25 cellular contexts compared by ENCODE assay signal in genomic region chr20:60010689-60011417, GRCh38. TPM values are rescaled to one million over a fixed set of nuclear protein-coding genes. Genes with fewer than 3 reads are reported as not detected.
A peak's percentile ranks its signal among the peaks of the same experiment; 100 is the strongest.
DNase-seq lines count a peak whose midpoint lies in the region; ATAC-seq and TF ChIP-seq lines count a peak whose summit lies in the region.
"Had no signal": no experiment of that assay in that cellular context is flagged by ENCODE, and none has a peak within 500 bp of the region (broad histone marks: within the 10 kb centered on the region; RNA-seq: fewer than 3 reads in every experiment).

No MANE protein-coding gene starts in this region.

- no peaks in the 10 kb centered on the region for H3K36me3 Mint-ChIP-seq in CD8-positive, alpha-beta memory T cell
- H3K36me3 Mint-ChIP-seq in effector memory CD8-positive, alpha-beta T cell (ENCODE audit: insufficient read depth), result no peaks in the 10 kb centered on the region
- H3K36me3 Mint-ChIP-seq in natural killer cell, result no peaks in the 10 kb centered on the region
- H3K36me3 Mint-ChIP-seq: memory B cell had no signal

- DNase-seq in CD8-positive, alpha-beta memory T cell, result no peak
- peak; percentile 17 for DNase-seq in LHCN-M2 (ENCODE audit: low read depth)
- DNase-seq in effector memory CD8-positive, alpha-beta T cell, result no peak
- DNase-seq in natural killer cell, result no peak
- no peak for DNase-seq in activated effector memory CD4-positive, alpha-beta T cell treated with anti-CD3 and anti-CD28 coated beads, Interleukin-2, amount 50 U/mL, for 16 hours
- DNase-seq in stimulated activated naive CD4-positive, alpha-beta T cell treated with Interleukin-2 at 50 U/mL for 16 hours (lab: John Stamatoyannopoulos, UW), result no peak
- DNase-seq: activated CD4-positive, alpha-beta memory T cell treated with anti-CD3 and anti-CD28 coated beads, Interleukin-2, amount 10 ng/mL, durations not matched to agents 7 days and 5 days; activated CD4-positive, CD25-positive, alpha-beta regulatory T cell treated with anti-CD3 and anti-CD28 coated beads, Interleukin-2, amount 50 U/mL, for 72 hours; activated naive CD4-positive, alpha-beta T cell; activated T-cell treated with anti-CD3 and anti-CD28 coated beads, Interleukin-2, amount 50 U/mL, for 1 hour; amygdala; CD4-positive, alpha-beta memory T cell; GDM1; MG63; stimulated activated CD4-positive, alpha-beta T cell treated with anti-CD3 and anti-CD28 coated beads, Interleukin-12 subunit alpha, Interleukin-12 subunit beta, amount 100 ng/mL, for 4 hours; T-cell had no signal

- TF ChIP-seq CTCF in natural killer cell (IDR thresholded peaks at IDR 0.05), result no peak

- H3K27ac Mint-ChIP-seq in CD8-positive, alpha-beta memory T cell, result peak overlapping the region in 3 of 8 donors; percentile 72 to 82 (median 73)
- H3K27ac Mint-ChIP-seq in effector memory CD8-positive, alpha-beta T cell, result peak overlapping the region; percentile 54 to 58
- H3K27ac Mint-ChIP-seq in natural killer cell, result peak overlapping the region; percentile 63
- H3K27ac Mint-ChIP-seq: activated CD4-positive, alpha-beta memory T cell treated with anti-CD3 and anti-CD28 coated beads, Interleukin-2, amount 10 ng/mL, durations not matched to agents 7 days and 5 days; memory B cell had no signal

- intact Hi-C loops in natural killer cell (cut with micrococcal nuclease), result no loop called here

- CTCF ChIA-PET in CD8-positive, alpha-beta memory T cell (lab: Charles Lee), result no interaction called here

- ATAC-seq in effector memory CD8-positive, alpha-beta T cell (replicated peaks), result no peak
- ATAC-seq in natural killer cell, result peak; percentile 51 to 59 (median 56)
- ATAC-seq in HG02798 (IDR thresholded peaks at IDR 0.05; ENCODE audit: poor library complexity, unreplicated experiment), result no peak
- no peak for ATAC-seq in HG02981 (IDR thresholded peaks at IDR 0.05; ENCODE audit: unreplicated experiment)

- H3K9me3 ChIP-seq in CD8-positive, alpha-beta memory T cell (ENCODE audit: low read length), result no peaks in the 10 kb centered on the region
- H3K9me3 ChIP-seq: SJSA1 had no signal

- peaks cover 22 to 31% (median 26%) of the 10 kb centered on the region in 3 donors for H3K4me1 Mint-ChIP-seq in CD8-positive, alpha-beta memory T cell
- H3K4me1 Mint-ChIP-seq in effector memory CD8-positive, alpha-beta T cell (ENCODE audit: low read depth in 2 of 2), result peaks cover 26 to 33% of the 10 kb centered on the region in 2 donors
- peaks cover 35 to 41% of the 10 kb centered on the region in 2 donors for H3K4me1 Mint-ChIP-seq in natural killer cell
- H3K4me1 Mint-ChIP-seq: memory B cell had no signal

- H3K27me3 Mint-ChIP-seq in CD8-positive, alpha-beta memory T cell, result peaks cover 0 to 11% of the 10 kb centered on the region in 2 donors
- no peaks in the 10 kb centered on the region for H3K27me3 Mint-ChIP-seq in effector memory CD8-positive, alpha-beta T cell
- peaks cover 17 to 18% of the 10 kb centered on the region in 2 donors for H3K27me3 Mint-ChIP-seq in natural killer cell (ENCODE audit: low read depth in 2 of 2)
- H3K27me3 Mint-ChIP-seq: memory B cell, T-cell had no signal

- POLR2A ChIA-PET in CD8-positive, alpha-beta memory T cell (lab: Charles Lee), result no interaction called here

- no peak overlapping the region for H3K4me3 ChIP-seq in CD8-positive, alpha-beta memory T cell (ENCODE audit: low read length)
- H3K4me3 ChIP-seq: cardiac muscle cell, MG63, right atrium auricular region, SJSA1, tibial nerve had no signal

- no peaks in the 10 kb centered on the region for H3K27me3 ChIP-seq in CD8-positive, alpha-beta memory T cell (ENCODE audit: insufficient read depth, low read length, poor library complexity, severe bottlenecking)
- H3K27me3 ChIP-seq: cardiac muscle cell, right atrium auricular region, tibial nerve had no signal

- peak overlapping the region in 4 of 7 donors; percentile 54 to 80 (median 68) for H3K4me3 Mint-ChIP-seq in CD8-positive, alpha-beta memory T cell
- H3K4me3 Mint-ChIP-seq in effector memory CD8-positive, alpha-beta T cell, result peak overlapping the region; percentile 66 to 74
- H3K4me3 Mint-ChIP-seq in natural killer cell, result peak overlapping the region; percentile 88
- H3K4me3 Mint-ChIP-seq: activated CD4-positive, alpha-beta memory T cell treated with anti-CD3 and anti-CD28 coated beads, Interleukin-2, amount 10 ng/mL, durations not matched to agents 7 days and 5 days; memory B cell had no signal

- peaks cover 17% of the 10 kb centered on the region for H3K4me1 ChIP-seq in CD8-positive, alpha-beta memory T cell (ENCODE audit: insufficient read depth, low read length)
- H3K4me1 ChIP-seq: parathyroid adenoma, SJSA1, tibial nerve had no signal

- no peaks in the 10 kb centered on the region for H3K9me3 Mint-ChIP-seq in CD8-positive, alpha-beta memory T cell
- no peaks in the 10 kb centered on the region for H3K9me3 Mint-ChIP-seq in effector memory CD8-positive, alpha-beta T cell
- no peaks in the 10 kb centered on the region for H3K9me3 Mint-ChIP-seq in natural killer cell
- H3K9me3 Mint-ChIP-seq: activated CD4-positive, alpha-beta memory T cell treated with anti-CD3 and anti-CD28 coated beads, Interleukin-2, amount 10 ng/mL, durations not matched to agents 7 days and 5 days; memory B cell had no signal

- H3K27ac ChIP-seq in CD8-positive, alpha-beta memory T cell (ENCODE audit: low read depth, low read length), result no peak overlapping the region
- H3K27ac ChIP-seq: cardiac muscle cell, parathyroid adenoma, right atrium auricular region, SJSA1, tibial nerve had no signal

- H3K36me3 ChIP-seq in CD8-positive, alpha-beta memory T cell (ENCODE audit: insufficient read depth, low read length), result no peaks in the 10 kb centered on the region
- H3K36me3 ChIP-seq: cardiac muscle cell, MG63, right atrium auricular region, SJSA1 had no signal

RNA-seq across cellular contexts. Expression of gene CDH26, which starts 52.6 kb away (rescaled TPM):
- under 1 TPM; 0.63 to 0.91 TPM for total RNA-seq in CD8-positive, alpha-beta memory T cell
- polyA plus RNA-seq in CD8-positive, alpha-beta memory T cell, result not detected
- total RNA-seq in LHCN-M2 (2014; rRNA removed) (0.06 TPM in 1 of 2 replicates, not detected in the other), natural killer cell (1 to 10 TPM; 1.2 to 2.0 (median 1.8) TPM)
- not detected for polyA plus RNA-seq in LHCN-M2 (2012)
- total RNA-seq: glomerular endothelial cell, SJSA1 had no signal

Comparison
In these comparisons a context has a peak if more than half of its experiments do, and no peak if none do; other contexts are left out.
1. ATAC-seq: peak in natural killer cell (3 of 3); none in effector memory CD8-positive, alpha-beta T cell (single experiment), HG02798 (single experiment) and HG02981 (single experiment).
2. Peak in every context shown above with its lines, with median percentiles within 50 percentile points of each other: H3K4me3 Mint-ChIP-seq.